Comparison of ENCODE assay signal across 9 cellular contexts in genomic region chr7:77727527-77727926, GRCh38. TPM values are rescaled to one million over a fixed set of nuclear protein-coding genes. Genes with fewer than 3 reads are reported as not detected.
DNase-seq lines count a peak whose midpoint lies in the region; ATAC-seq and TF ChIP-seq lines count a peak whose summit lies in the region.
"Had no signal": no experiment of that assay in that cellular context is flagged by ENCODE, and none has a peak within 500 bp of the region (broad histone marks: within the 10 kb centered on the region; RNA-seq: fewer than 3 reads in every experiment).

No MANE protein-coding gene starts in this region.

- no peak overlapping the region for H2BK15ac ChIP-seq in mesenchymal stem cell (ENCODE audit: low read depth, poor library complexity, severe bottlenecking)

- 74% methylated on average over 3 of the region's 3 CpGs for WGBS in mesenchymal stem cell

- no peaks in the 10 kb centered on the region for H3K9me3 ChIP-seq in WERI-Rb-1 (ENCODE audit: severe bottlenecking)
- H3K9me3 ChIP-seq in mesenchymal stem cell (ENCODE audit: control insufficient read depth, low read length) = no peaks in the 10 kb centered on the region

- no peak overlapping the region for H2BK120ac ChIP-seq in mesenchymal stem cell (ENCODE audit: low read depth, low read length)

- peaks cover 60% of the 10 kb centered on the region for H3K79me2 ChIP-seq in ACC112 (ENCODE audit: control insufficient read depth, insufficient read depth, low read length, unreplicated experiment)

- ATAC-seq in omental fat pad (ENCODE audit: low FRiP score) = no peak
- no peak for ATAC-seq in HG02870 (IDR thresholded peaks at IDR 0.05; ENCODE audit: unreplicated experiment)

- H4K91ac ChIP-seq in mesenchymal stem cell (ENCODE audit: low read length) = no peak overlapping the region

- no peak overlapping the region for H2BK12ac ChIP-seq in mesenchymal stem cell (ENCODE audit: low read length in 2 of 2)

- H3K18ac ChIP-seq in mesenchymal stem cell (ENCODE audit: low read depth in 1 of 2, low read length in 2 of 2) = no peak overlapping the region

- H3K36me3 ChIP-seq in ACC112 (ENCODE audit: insufficient read depth, low read length) = no peaks in the 10 kb centered on the region
- H3K36me3 ChIP-seq in WERI-Rb-1 = no peaks in the 10 kb centered on the region
- no peaks in the 10 kb centered on the region for H3K36me3 ChIP-seq in mesenchymal stem cell (ENCODE audit: control insufficient read depth in 1 of 2, insufficient read depth in 2 of 2, low read depth in 1 of 2, low read length in 2 of 2)

- H2BK5ac ChIP-seq in mesenchymal stem cell (ENCODE audit: low read depth, low read length, poor library complexity, severe bottlenecking) = no peak overlapping the region

- no peak overlapping the region for H4K8ac ChIP-seq in mesenchymal stem cell (ENCODE audit: low read length)

- TF ChIP-seq CTCF in WERI-Rb-1 (IDR thresholded peaks at IDR 0.05; ENCODE audit: low read depth, low read length) = no peak
- no peak for TF ChIP-seq CTCF in omental fat pad (IDR thresholded peaks at IDR 0.05)

- H3K14ac ChIP-seq in mesenchymal stem cell (ENCODE audit: low read length in 2 of 2) = no peak overlapping the region

- peak overlapping the region; percentile 28; the same call in 1 of the 2 replicates for H3K27ac ChIP-seq in ACC112 (ENCODE audit: low read depth, low read length)
- H3K27ac ChIP-seq in WERI-Rb-1 = peak overlapping the region; percentile 73
- no peak overlapping the region for H3K27ac ChIP-seq in mesenchymal stem cell (ENCODE audit: low read length, poor library complexity, severe bottlenecking)

- H3K4ac ChIP-seq in mesenchymal stem cell (ENCODE audit: low read depth in 1 of 2, low read length in 2 of 2) = no peak overlapping the region

- H2AFZ ChIP-seq in ACC112 (ENCODE audit: low read length, unreplicated experiment) = no peak overlapping the region
- no peak overlapping the region for H2AFZ ChIP-seq in mesenchymal stem cell (ENCODE audit: low read depth, low read length)

- H3K79me1 ChIP-seq in mesenchymal stem cell (replicated peaks; ENCODE audit: low read length, poor library complexity, severe bottlenecking) = peaks cover 13% of the 10 kb centered on the region

- no peak overlapping the region for H3K23ac ChIP-seq in mesenchymal stem cell (ENCODE audit: low read length in 2 of 2)

- DNase-seq in DMS53 treated with DMSO at 0.1 percent for 48 hours (lab: John Stamatoyannopoulos, UW; ENCODE audit: unreplicated experiment) = peak; percentile 40
- DNase-seq in WERI-Rb-1 = peak; percentile 31
- no peak for DNase-seq in mesenchymal stem cell
- no peak for DNase-seq in omental fat pad (ENCODE audit: low spot score)
- no peak for DNase-seq in NCI-H128 (lab: John Stamatoyannopoulos, UW; ENCODE audit: unreplicated experiment)
- DNase-seq in stimulated activated CD4-positive, alpha-beta T cell treated with anti-CD3 and anti-CD28 coated beads, Interleukin-4, amount 100 ng/mL, for 24 hours = no peak
- DNase-seq: trophoblast cell had no signal

- H3K4me3 ChIP-seq in ACC112 (ENCODE audit: low read depth, low read length) (no peak overlapping the region), WERI-Rb-1 (ENCODE audit: low read depth, low read length) (no peak overlapping the region), mesenchymal stem cell (ENCODE audit: insufficient read depth in 1 of 2, low read depth in 1 of 2, low read length in 2 of 2) (peak overlapping the region in 1 of 2 experiments; percentile 6)

- no peaks in the 10 kb centered on the region for H3K27me3 ChIP-seq in ACC112 (ENCODE audit: insufficient read depth, low read length)
- no peaks in the 10 kb centered on the region for H3K27me3 ChIP-seq in WERI-Rb-1 (ENCODE audit: insufficient read depth, low read depth, severe bottlenecking)
- no peaks in the 10 kb centered on the region for H3K27me3 ChIP-seq in mesenchymal stem cell (ENCODE audit: control insufficient read depth in 1 of 2, insufficient read depth in 1 of 2, low read length in 2 of 2)

- H3K4me1 ChIP-seq in ACC112 (ENCODE audit: control insufficient read depth, insufficient read depth, low read length, unreplicated experiment) (peaks cover 23% of the 10 kb centered on the region), mesenchymal stem cell (ENCODE audit: control insufficient read depth, insufficient read depth, low read depth, low read length) (peaks cover 4% of the 10 kb centered on the region)

- no peak overlapping the region for H2AK5ac ChIP-seq in mesenchymal stem cell (ENCODE audit: low read length, severe bottlenecking)

- no peak overlapping the region for H3K4me2 ChIP-seq in mesenchymal stem cell (ENCODE audit: low read length, poor library complexity, severe bottlenecking)

- H3K9ac ChIP-seq in mesenchymal stem cell (ENCODE audit: low read length) = peak overlapping the region; percentile 68

RNA-seq across cellular contexts. Expression of gene RSBN1L, which starts 31.3 kb away (rescaled TPM):
- polyA plus RNA-seq in mesenchymal stem cell (2013, experiment 1 of 2) = 9.5 TPM
- polyA plus RNA-seq in mesenchymal stem cell (2013, experiment 2 of 2) = 9.7 TPM
- 10 to 100 TPM in 1 of 4 donors, 1 to 10 TPM in 3; 7.5 to 31.2 (median 9.0) TPM for total RNA-seq in omental fat pad

Comparison
In these comparisons a context has a peak if more than half of its experiments do, and no peak if none do; other contexts are left out.
1. DNase-seq: peak in DMS53 treated with DMSO at 0.1 percent for 48 hours (single experiment) and WERI-Rb-1 (single experiment); none in mesenchymal stem cell (single experiment), omental fat pad (single experiment), NCI-H128 (single experiment) and stimulated activated CD4-positive, alpha-beta T cell treated with anti-CD3 and anti-CD28 coated beads, Interleukin-4, amount 100 ng/mL, for 24 hours (single experiment).